ENCODE assay signal across 1 cellular context in the genomic region with DNA sequence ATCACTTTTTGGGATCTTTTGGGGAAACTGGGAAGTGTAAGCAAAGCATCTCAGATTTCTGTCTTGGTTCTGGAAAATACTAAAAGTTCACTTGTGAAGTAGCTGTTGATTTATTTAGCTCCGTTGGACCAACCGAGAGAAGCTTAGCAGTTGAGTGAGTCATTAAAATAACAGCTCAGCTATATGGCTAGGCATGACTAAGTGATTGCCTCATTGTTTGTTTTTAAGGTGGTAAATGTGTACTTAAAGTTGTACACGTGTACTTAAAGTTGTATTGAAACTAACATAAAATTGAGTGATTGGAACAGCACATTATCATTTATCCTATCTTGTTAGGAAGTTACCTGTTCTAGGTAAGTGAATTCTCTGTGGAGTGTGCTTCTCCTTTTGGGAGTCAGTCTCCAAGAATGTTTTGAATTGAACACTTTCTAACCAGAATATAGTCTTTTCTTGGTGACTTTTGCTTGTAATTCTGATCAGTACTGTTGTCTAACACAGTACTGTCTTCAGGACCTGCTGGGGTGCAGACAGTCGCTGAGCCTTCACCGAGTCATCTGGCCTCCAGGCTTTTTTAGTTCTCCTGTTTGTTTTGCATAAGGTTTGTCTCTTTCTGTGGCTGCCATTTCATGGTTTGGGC.
TF ChIP-seq lines count a peak whose summit lies in the region.

No MANE protein-coding gene starts in this region.

TF ChIP-seq in HEK293, 187 proteins besides CTCF, POLR2A, EP300 and RAD21 (continued from another document):
- TF ChIP-seq, protein P1, sequence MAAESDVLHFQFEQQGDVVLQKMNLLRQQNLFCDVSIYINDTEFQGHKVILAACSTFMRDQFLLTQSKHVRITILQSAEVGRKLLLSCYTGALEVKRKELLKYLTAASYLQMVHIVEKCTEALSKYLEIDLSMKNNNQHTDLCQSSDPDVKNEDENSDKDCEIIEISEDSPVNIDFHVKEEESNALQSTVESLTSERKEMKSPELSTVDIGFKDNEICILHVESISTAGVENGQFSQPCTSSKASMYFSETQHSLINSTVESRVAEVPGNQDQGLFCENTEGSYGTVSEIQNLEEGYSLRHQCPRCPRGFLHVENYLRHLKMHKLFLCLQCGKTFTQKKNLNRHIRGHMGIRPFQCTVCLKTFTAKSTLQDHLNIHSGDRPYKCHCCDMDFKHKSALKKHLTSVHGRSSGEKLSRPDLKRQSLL (tag by site-specific recombination; IDR thresholded peaks at IDR 0.05), result peak; percentile 44; the same call in 1 of the 2 replicates
- TF ChIP-seq, protein P2, sequence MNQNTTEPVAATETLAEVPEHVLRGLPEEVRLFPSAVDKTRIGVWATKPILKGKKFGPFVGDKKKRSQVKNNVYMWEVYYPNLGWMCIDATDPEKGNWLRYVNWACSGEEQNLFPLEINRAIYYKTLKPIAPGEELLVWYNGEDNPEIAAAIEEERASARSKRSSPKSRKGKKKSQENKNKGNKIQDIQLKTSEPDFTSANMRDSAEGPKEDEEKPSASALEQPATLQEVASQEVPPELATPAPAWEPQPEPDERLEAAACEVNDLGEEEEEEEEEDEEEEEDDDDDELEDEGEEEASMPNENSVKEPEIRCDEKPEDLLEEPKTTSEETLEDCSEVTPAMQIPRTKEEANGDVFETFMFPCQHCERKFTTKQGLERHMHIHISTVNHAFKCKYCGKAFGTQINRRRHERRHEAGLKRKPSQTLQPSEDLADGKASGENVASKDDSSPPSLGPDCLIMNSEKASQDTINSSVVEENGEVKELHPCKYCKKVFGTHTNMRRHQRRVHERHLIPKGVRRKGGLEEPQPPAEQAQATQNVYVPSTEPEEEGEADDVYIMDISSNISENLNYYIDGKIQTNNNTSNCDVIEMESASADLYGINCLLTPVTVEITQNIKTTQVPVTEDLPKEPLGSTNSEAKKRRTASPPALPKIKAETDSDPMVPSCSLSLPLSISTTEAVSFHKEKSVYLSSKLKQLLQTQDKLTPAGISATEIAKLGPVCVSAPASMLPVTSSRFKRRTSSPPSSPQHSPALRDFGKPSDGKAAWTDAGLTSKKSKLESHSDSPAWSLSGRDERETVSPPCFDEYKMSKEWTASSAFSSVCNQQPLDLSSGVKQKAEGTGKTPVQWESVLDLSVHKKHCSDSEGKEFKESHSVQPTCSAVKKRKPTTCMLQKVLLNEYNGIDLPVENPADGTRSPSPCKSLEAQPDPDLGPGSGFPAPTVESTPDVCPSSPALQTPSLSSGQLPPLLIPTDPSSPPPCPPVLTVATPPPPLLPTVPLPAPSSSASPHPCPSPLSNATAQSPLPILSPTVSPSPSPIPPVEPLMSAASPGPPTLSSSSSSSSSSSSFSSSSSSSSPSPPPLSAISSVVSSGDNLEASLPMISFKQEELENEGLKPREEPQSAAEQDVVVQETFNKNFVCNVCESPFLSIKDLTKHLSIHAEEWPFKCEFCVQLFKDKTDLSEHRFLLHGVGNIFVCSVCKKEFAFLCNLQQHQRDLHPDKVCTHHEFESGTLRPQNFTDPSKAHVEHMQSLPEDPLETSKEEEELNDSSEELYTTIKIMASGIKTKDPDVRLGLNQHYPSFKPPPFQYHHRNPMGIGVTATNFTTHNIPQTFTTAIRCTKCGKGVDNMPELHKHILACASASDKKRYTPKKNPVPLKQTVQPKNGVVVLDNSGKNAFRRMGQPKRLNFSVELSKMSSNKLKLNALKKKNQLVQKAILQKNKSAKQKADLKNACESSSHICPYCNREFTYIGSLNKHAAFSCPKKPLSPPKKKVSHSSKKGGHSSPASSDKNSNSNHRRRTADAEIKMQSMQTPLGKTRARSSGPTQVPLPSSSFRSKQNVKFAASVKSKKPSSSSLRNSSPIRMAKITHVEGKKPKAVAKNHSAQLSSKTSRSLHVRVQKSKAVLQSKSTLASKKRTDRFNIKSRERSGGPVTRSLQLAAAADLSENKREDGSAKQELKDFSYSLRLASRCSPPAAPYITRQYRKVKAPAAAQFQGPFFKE (tag by site-specific recombination; IDR thresholded peaks at IDR 0.05; ENCODE audit: borderline replicate concordance), result no peak
- TF ChIP-seq WT1 (tag by site-specific recombination; IDR thresholded peaks at IDR 0.05), result peak; percentile 94
- TF ChIP-seq SP7 (tag by site-specific recombination; IDR thresholded peaks at IDR 0.05), result peak; percentile 99
- TF ChIP-seq ZSCAN4 (tag by site-specific recombination; IDR thresholded peaks at IDR 0.05), result 0 out of 2 replicates have a peak, but pooled peaks have one; percentile 51
- TF ChIP-seq ZNF211 (tag by site-specific recombination; IDR thresholded peaks at IDR 0.05; ENCODE audit: low read depth), result no peak
- TF ChIP-seq ZSCAN30 (tag by site-specific recombination; IDR thresholded peaks at IDR 0.05), result peak; percentile 92
